Comparison of ENCODE assay signal across 13 cellular contexts in genomic region chr6:43970913-43971775, GRCh38.
DNase-seq lines count a peak whose midpoint lies in the region; ATAC-seq and TF ChIP-seq lines count a peak whose summit lies in the region.
"Had no signal": no experiment of that assay in that cellular context is flagged by ENCODE, and none has a peak within 500 bp of the region (broad histone marks: within the 10 kb centered on the region; RNA-seq: fewer than 3 reads in every experiment).

No MANE protein-coding gene starts in this region.

- 59 to 68% methylated on average over 8 of the region's 8 CpGs for WGBS in thyroid gland, 2 donors

- H3K27ac ChIP-seq in left lung (no peak overlapping the region), thyroid gland (peak overlapping the region; percentile 64 to 76 (median 74))

- H3K4me3 ChIP-seq in left lung: no peak overlapping the region
- no peak overlapping the region for H3K4me3 ChIP-seq in thyroid gland (replicated peaks in 1 of 3)
- H3K4me3 ChIP-seq: thoracic aorta had no signal

- H3K4me1 Mint-ChIP-seq in activated CD8-positive, alpha-beta T cell treated with anti-CD3 and anti-CD28 coated beads, Interleukin-2, amount 10 ng/mL, durations not matched to agents 7 days and 5 days (ENCODE audit: low read depth): no peaks in the 10 kb centered on the region
- no peaks in the 10 kb centered on the region for H3K4me1 Mint-ChIP-seq in activated CD8-positive, alpha-beta T cell treated with anti-CD3 and anti-CD28 coated beads for 36 hours (ENCODE audit: low read depth)
- H3K4me1 Mint-ChIP-seq in brain: peaks cover 39% of the 10 kb centered on the region

- H3K9me3 ChIP-seq in left lung (peaks cover 0 to 2% of the 10 kb centered on the region in 2 donors), thyroid gland (no peaks in the 10 kb centered on the region)
- H3K9me3 ChIP-seq: SK-N-SH, thoracic aorta had no signal

- CTCF ChIA-PET in activated CD8-positive, alpha-beta T cell treated with anti-CD3 and anti-CD28 coated beads, Interleukin-2, amount 10 ng/mL, durations not matched to agents 7 days and 5 days (lab: Charles Lee): interaction anchor here (0.8 kb wide), 1 partner anchor 201 kb away, joined by 3 read pairs; the partner anchor contains the start of gene VEGFA
- CTCF ChIA-PET in activated CD8-positive, alpha-beta T cell treated with anti-CD3 and anti-CD28 coated beads for 36 hours (lab: Charles Lee): interaction anchor here (0.8 kb wide), 1 partner anchor 108 kb away, joined by 3 read pairs; no protein-coding TSS in a partner anchor

- peak overlapping the region; percentile 16 for H3K27ac Mint-ChIP-seq in activated CD8-positive, alpha-beta T cell treated with anti-CD3 and anti-CD28 coated beads, Interleukin-2, amount 10 ng/mL, durations not matched to agents 7 days and 5 days
- H3K27ac Mint-ChIP-seq in activated CD8-positive, alpha-beta T cell treated with anti-CD3 and anti-CD28 coated beads for 36 hours: no peak overlapping the region
- H3K27ac Mint-ChIP-seq in brain: peak overlapping the region; percentile 5 to 91 (median 65)
- H3K27ac Mint-ChIP-seq: activated naive CD8-positive, alpha-beta T cell had no signal

- TF ChIP-seq POLR2A in thyroid gland (IDR thresholded peaks at IDR 0.05): no peak

- H3K4me3 Mint-ChIP-seq in activated CD8-positive, alpha-beta T cell treated with anti-CD3 and anti-CD28 coated beads, Interleukin-2, amount 10 ng/mL, durations not matched to agents 7 days and 5 days: no peak overlapping the region
- H3K4me3 Mint-ChIP-seq in activated CD8-positive, alpha-beta T cell treated with anti-CD3 and anti-CD28 coated beads for 36 hours: no peak overlapping the region
- H3K4me3 Mint-ChIP-seq in brain: peak overlapping the region in 1 of 5 experiments; percentile 3
- H3K4me3 Mint-ChIP-seq: activated naive CD8-positive, alpha-beta T cell had no signal

- intact Hi-C loops in activated CD8-positive, alpha-beta T cell treated with anti-CD3 and anti-CD28 coated beads for 36 hours (cut with micrococcal nuclease): no loop called here
- intact Hi-C loops in left lung (cut with DNase I): no loop called here
- intact Hi-C loops in thyroid gland (cut with DNase I): no loop called here

- POLR2A ChIA-PET in activated CD8-positive, alpha-beta T cell treated with anti-CD3 and anti-CD28 coated beads, Interleukin-2, amount 10 ng/mL, durations not matched to agents 7 days and 5 days (lab: Charles Lee): interaction anchor here (0.6 kb wide), 1 partner anchor 949 kb away, joined by 3 read pairs; no protein-coding TSS in a partner anchor
- POLR2A ChIA-PET in activated CD8-positive, alpha-beta T cell treated with anti-CD3 and anti-CD28 coated beads for 36 hours (lab: Charles Lee): interaction anchor here (0.9 kb wide), 1 partner anchor 222 kb away, joined by 3 read pairs; no protein-coding TSS in a partner anchor

- no peak for DNase-seq in activated CD8-positive, alpha-beta T cell treated with anti-CD3 and anti-CD28 coated beads, Interleukin-2, amount 10 ng/mL, durations not matched to agents 7 days and 5 days
- no peak for DNase-seq in activated CD8-positive, alpha-beta T cell treated with anti-CD3 and anti-CD28 coated beads for 36 hours
- DNase-seq in left lung (peak in 1 of 2 donors; percentile 74), thyroid gland (peak; percentile 96 to 97), inferior parietal cortex (ENCODE audit: extremely low spot score) (no peak), NCI-H1105 (lab: John Stamatoyannopoulos, UW) (no peak)
- DNase-seq: activated CD4-positive, alpha-beta T cell treated with anti-CD3 and anti-CD28 coated beads for 4 hours; NCI-H748 treated with DMSO at 0.1 percent for 48 hours; SK-N-SH had no signal

- H3K36me3 ChIP-seq in left lung: no peaks in the 10 kb centered on the region
- H3K36me3 ChIP-seq in thyroid gland: no peaks in the 10 kb centered on the region
- H3K36me3 ChIP-seq: thoracic aorta had no signal

- peaks cover 28% of the 10 kb centered on the region for H3K27me3 Mint-ChIP-seq in activated CD8-positive, alpha-beta T cell treated with anti-CD3 and anti-CD28 coated beads, Interleukin-2, amount 10 ng/mL, durations not matched to agents 7 days and 5 days (ENCODE audit: low read depth)
- H3K27me3 Mint-ChIP-seq in activated CD8-positive, alpha-beta T cell treated with anti-CD3 and anti-CD28 coated beads for 36 hours: no peaks in the 10 kb centered on the region
- H3K27me3 Mint-ChIP-seq in brain: peaks cover 8% of the 10 kb centered on the region

- TF ChIP-seq CTCF in activated CD8-positive, alpha-beta T cell treated with anti-CD3 and anti-CD28 coated beads for 36 hours (IDR thresholded peaks at IDR 0.05): no peak
- TF ChIP-seq CTCF in brain (conservative IDR thresholded peaks at IDR 0.05): no peak
- no peak for TF ChIP-seq CTCF in left lung (IDR thresholded peaks at IDR 0.05)
- no peak for TF ChIP-seq CTCF in thyroid gland (IDR thresholded peaks at IDR 0.05)

- H3K36me3 Mint-ChIP-seq in activated CD8-positive, alpha-beta T cell treated with anti-CD3 and anti-CD28 coated beads, Interleukin-2, amount 10 ng/mL, durations not matched to agents 7 days and 5 days (ENCODE audit: low read depth): no peaks in the 10 kb centered on the region
- no peaks in the 10 kb centered on the region for H3K36me3 Mint-ChIP-seq in activated CD8-positive, alpha-beta T cell treated with anti-CD3 and anti-CD28 coated beads for 36 hours (ENCODE audit: low read depth)
- no peaks in the 10 kb centered on the region for H3K36me3 Mint-ChIP-seq in brain

- H3K4me1 ChIP-seq in left lung: peaks cover 15 to 17% of the 10 kb centered on the region in 2 donors
- H3K4me1 ChIP-seq in thyroid gland: peaks cover 33 to 36% of the 10 kb centered on the region in 2 donors

- H3K27me3 ChIP-seq in left lung (no peaks in the 10 kb centered on the region), thyroid gland (no peaks in the 10 kb centered on the region)

- ATAC-seq in activated CD8-positive, alpha-beta T cell treated with anti-CD3 and anti-CD28 coated beads, Interleukin-2, amount 10 ng/mL, durations not matched to agents 7 days and 5 days: no peak
- ATAC-seq in activated CD8-positive, alpha-beta T cell treated with anti-CD3 and anti-CD28 coated beads for 36 hours: no peak
- peak; percentile 67 for ATAC-seq in left lung
- no peak for ATAC-seq in HG02759 (IDR thresholded peaks at IDR 0.05; ENCODE audit: unreplicated experiment)

- H3K9me3 Mint-ChIP-seq in activated CD8-positive, alpha-beta T cell treated with anti-CD3 and anti-CD28 coated beads, Interleukin-2, amount 10 ng/mL, durations not matched to agents 7 days and 5 days (ENCODE audit: insufficient read depth): no peaks in the 10 kb centered on the region
- H3K9me3 Mint-ChIP-seq in activated CD8-positive, alpha-beta T cell treated with anti-CD3 and anti-CD28 coated beads for 36 hours: no peaks in the 10 kb centered on the region
- H3K9me3 Mint-ChIP-seq in brain: peaks cover 6 to 11% (median 7%) of the 10 kb centered on the region in 5 experiments

Comparison
In these comparisons a context has a peak if more than half of its experiments do, and no peak if none do; other contexts are left out.
1. DNase-seq: peak in thyroid gland (2 of 2); none in activated CD8-positive, alpha-beta T cell treated with anti-CD3 and anti-CD28 coated beads, Interleukin-2, amount 10 ng/mL, durations not matched to agents 7 days and 5 days (single experiment), activated CD8-positive, alpha-beta T cell treated with anti-CD3 and anti-CD28 coated beads for 36 hours (single experiment), inferior parietal cortex (single experiment) and NCI-H1105 (single experiment).
2. H3K27ac ChIP-seq: peak in thyroid gland (3 of 3); none in left lung (0 of 2).